In genomic region chr2:187550797-187551306, GRCh38 we compare ENCODE assay signal across 14 cellular contexts. TPM values are rescaled to one million over a fixed set of nuclear protein-coding genes. Genes with fewer than 3 reads are reported as not detected.
DNase-seq lines count a peak whose midpoint lies in the region; FAIRE-seq and TF ChIP-seq lines count a peak whose summit lies in the region.
"Had no signal": no experiment of that assay in that cellular context is flagged by ENCODE, and none has a peak within 500 bp of the region (broad histone marks: within the 10 kb centered on the region; RNA-seq: fewer than 3 reads in every experiment).

No MANE protein-coding gene starts in this region.

- no peak overlapping the region for H3K27ac ChIP-seq in duodenal mucosa (ENCODE audit: low read depth, low read length)
- H3K27ac ChIP-seq in mesenchymal stem cell (ENCODE audit: low read length, poor library complexity, severe bottlenecking) = no peak overlapping the region
- peak overlapping the region; percentile 8 to 71 (median 11) for H3K27ac ChIP-seq in thyroid gland
- H3K27ac ChIP-seq: cardiac muscle cell had no signal

- no peak for TF ChIP-seq CTCF in thyroid gland (IDR thresholded peaks at IDR 0.05)

- H3K23ac ChIP-seq in mesenchymal stem cell (ENCODE audit: low read length in 2 of 2) = no peak overlapping the region

- H2AFZ ChIP-seq in mesenchymal stem cell (ENCODE audit: low read depth, low read length) = no peak overlapping the region

- CTCF ChIA-PET in HEK293T (lab: Yijun Ruan, JAX) = no interaction called here

- no peak overlapping the region for H2AK5ac ChIP-seq in mesenchymal stem cell (ENCODE audit: low read length, severe bottlenecking)

- DNase-seq in RCC 7860 (ENCODE audit: low spot score) (peak; percentile 2), mesenchymal stem cell (no peak), thyroid gland (no peak), HEK293T (ENCODE audit: extremely low spot score) (no peak), AG20443 (ENCODE audit: low spot score) (no peak), HT-29 (ENCODE audit: low spot score) (no peak)
- DNase-seq: activated CD4-positive, CD25-positive, alpha-beta regulatory T cell; activated naive CD4-positive, alpha-beta T cell treated with Interleukin-2 at 50 U/mL for 16 hours; natural killer cell; NCI-H510A treated with DMSO at 0.1 percent for 48 hours; retina; stimulated activated naive B cell treated with anti-CD40 and anti-IgM and Interleukin-4, amounts not matched to agents 10 μg/mL and 1 μg/mL and 100 μg/mL, for 72 hours had no signal

- H2BK5ac ChIP-seq in mesenchymal stem cell (ENCODE audit: low read depth, low read length, poor library complexity, severe bottlenecking) = no peak overlapping the region

- peaks cover 1% of the 10 kb centered on the region for H3K79me1 ChIP-seq in mesenchymal stem cell (replicated peaks; ENCODE audit: low read length, poor library complexity, severe bottlenecking)

- H3K9me3 ChIP-seq in duodenal mucosa (ENCODE audit: control insufficient read depth in 1 of 2, low read length in 2 of 2) = no peaks in the 10 kb centered on the region
- H3K9me3 ChIP-seq in mesenchymal stem cell (ENCODE audit: control insufficient read depth, low read length) = no peaks in the 10 kb centered on the region
- no peaks in the 10 kb centered on the region for H3K9me3 ChIP-seq in thyroid gland

- no peak overlapping the region for H2BK12ac ChIP-seq in mesenchymal stem cell (ENCODE audit: low read length in 2 of 2)

- no peak overlapping the region for H2BK15ac ChIP-seq in mesenchymal stem cell (ENCODE audit: low read depth, poor library complexity, severe bottlenecking)

- no peak overlapping the region for H3K4me2 ChIP-seq in mesenchymal stem cell (ENCODE audit: low read length, poor library complexity, severe bottlenecking)

- no CpG with 5 or more reads among the region's 1 CpG for WGBS in mesenchymal stem cell
- WGBS in thyroid gland, 2 donors = 76 to 90% methylated on average over 1 of the region's 1 CpG

- H3K4me1 ChIP-seq in duodenal mucosa (ENCODE audit: control insufficient read depth in 1 of 2, insufficient read depth in 2 of 2, low read length in 2 of 2) = peaks cover 4 to 15% of the 10 kb centered on the region in 2 donors
- no peaks in the 10 kb centered on the region for H3K4me1 ChIP-seq in mesenchymal stem cell (ENCODE audit: control insufficient read depth, insufficient read depth, low read depth, low read length)
- H3K4me1 ChIP-seq in thyroid gland = no peaks in the 10 kb centered on the region

- peak overlapping the region; percentile 10 to 31 for H3K4me3 ChIP-seq in duodenal mucosa (ENCODE audit: low read depth in 1 of 2, low read length in 2 of 2)
- peak overlapping the region in 1 of 2 experiments; percentile 86 for H3K4me3 ChIP-seq in mesenchymal stem cell (ENCODE audit: insufficient read depth in 1 of 2, low read depth in 1 of 2, low read length in 2 of 2)
- no peak overlapping the region for H3K4me3 ChIP-seq in thyroid gland (replicated peaks in 1 of 3)
- H3K4me3 ChIP-seq: cardiac muscle cell had no signal

- H3K9ac ChIP-seq in duodenal mucosa (ENCODE audit: low read depth in 1 of 2, low read length in 2 of 2) (no peak overlapping the region), mesenchymal stem cell (ENCODE audit: low read length) (peak overlapping the region; percentile 16)

- H4K91ac ChIP-seq in mesenchymal stem cell (ENCODE audit: low read length) = no peak overlapping the region

- POLR2A ChIA-PET in HEK293T (lab: Yijun Ruan, JAX) = no interaction called here

- intact Hi-C loops in thyroid gland (cut with DNase I) = no loop called here

- H2BK120ac ChIP-seq in mesenchymal stem cell (ENCODE audit: low read depth, low read length) = no peak overlapping the region

- no peak for FAIRE-seq in RCC 7860 (lab: Jason Lieb, UNC)

- H3K18ac ChIP-seq in mesenchymal stem cell (ENCODE audit: low read depth in 1 of 2, low read length in 2 of 2) = no peak overlapping the region

- H3K27me3 ChIP-seq in duodenal mucosa (ENCODE audit: control insufficient read depth in 1 of 2, insufficient read depth in 2 of 2, low read length in 2 of 2) = no peaks in the 10 kb centered on the region
- no peaks in the 10 kb centered on the region for H3K27me3 ChIP-seq in mesenchymal stem cell (ENCODE audit: control insufficient read depth in 1 of 2, insufficient read depth in 1 of 2, low read length in 2 of 2)
- no peaks in the 10 kb centered on the region for H3K27me3 ChIP-seq in thyroid gland
- H3K27me3 ChIP-seq: cardiac muscle cell had no signal

- H3K4ac ChIP-seq in mesenchymal stem cell (ENCODE audit: low read depth in 1 of 2, low read length in 2 of 2) = no peak overlapping the region

- no peak overlapping the region for H4K8ac ChIP-seq in mesenchymal stem cell (ENCODE audit: low read length)

- H3K14ac ChIP-seq in mesenchymal stem cell (ENCODE audit: low read length in 2 of 2) = no peak overlapping the region

- TF ChIP-seq POLR2A in thyroid gland (IDR thresholded peaks at IDR 0.05) = no peak

- no peaks in the 10 kb centered on the region for H3K36me3 ChIP-seq in duodenal mucosa (ENCODE audit: control insufficient read depth in 1 of 2, insufficient read depth in 2 of 2, low read length in 2 of 2)
- peaks cover 0 to 3% of the 10 kb centered on the region in 2 experiments for H3K36me3 ChIP-seq in mesenchymal stem cell (ENCODE audit: control insufficient read depth in 1 of 2, insufficient read depth in 2 of 2, low read depth in 1 of 2, low read length in 2 of 2)
- no peaks in the 10 kb centered on the region for H3K36me3 ChIP-seq in thyroid gland
- H3K36me3 ChIP-seq: cardiac muscle cell had no signal

TF ChIP-seq in HEK293T, 16 proteins besides CTCF, POLR2A, EP300 and RAD21:
- TF ChIP-seq ARNT (IDR thresholded peaks at IDR 0.05) = no peak
- TF ChIP-seq CTBP1 (IDR thresholded peaks at IDR 0.05; ENCODE audit: borderline replicate concordance) = no peak
- no peak for TF ChIP-seq LEF1 (IDR thresholded peaks at IDR 0.05; ENCODE audit: borderline replicate concordance)
- no peak for TF ChIP-seq TARDBP (IDR thresholded peaks at IDR 0.05)

RNA-seq across cellular contexts. Expression of gene TFPI, which starts 3.4 kb away (rescaled TPM):
- polyA plus RNA-seq in mesenchymal stem cell (2013, experiment 1 of 2) = 486 TPM
- 510 TPM for polyA plus RNA-seq in mesenchymal stem cell (2013, experiment 2 of 2)
- 100 to 1,000 TPM in 3 of 4 donors, 10 to 100 TPM in 1; 56.7 to 208 (median 144) TPM for total RNA-seq in thyroid gland
- total RNA-seq in HT-29 (2014; rRNA removed; shearing (Covaris generic)) = 30.4 and 38.4 TPM in 2 replicates

Comparison
In these comparisons a context has a peak if more than half of its experiments do, and no peak if none do; other contexts are left out.
1. H3K27ac ChIP-seq: peak in thyroid gland (3 of 3); none in duodenal mucosa (single experiment) and mesenchymal stem cell (single experiment).
2. H3K4me3 ChIP-seq: peak in duodenal mucosa (2 of 2); none in thyroid gland (0 of 3).